ENCODE assay signal across 16 cellular contexts in genomic region chr22:41856484-41856883, GRCh38. TPM values are rescaled to one million over a fixed set of nuclear protein-coding genes. Genes with fewer than 3 reads are reported as not detected.
A peak's percentile ranks its signal among the peaks of the same experiment; 100 is the strongest.
DNase-seq lines count a peak whose midpoint lies in the region; ATAC-seq, FAIRE-seq and TF ChIP-seq lines count a peak whose summit lies in the region.
"Had no signal": no experiment of that assay in that cellular context is flagged by ENCODE, and none has a peak within 500 bp of the region (broad histone marks: within the 10 kb centered on the region; RNA-seq: fewer than 3 reads in every experiment).

No MANE protein-coding gene starts in this region.

- H3K9ac ChIP-seq in keratinocyte (ENCODE audit: control insufficient read depth, extremely low read depth, insufficient read depth, low read length): no peak overlapping the region

- H3K9me1 ChIP-seq in keratinocyte (ENCODE audit: control insufficient read depth, extremely low read depth, insufficient read depth, low read length): peaks cover 6% of the 10 kb centered on the region

- no peak for FAIRE-seq in keratinocyte (lab: Jason Lieb, UNC)
- FAIRE-seq: endometrium, G401.6, urothelium cell line had no signal

- DNase-seq in activated naive CD4-positive, alpha-beta T cell treated with anti-CD3 and anti-CD28 coated beads, Interleukin-2, amount 10 ng/mL, durations not matched to agents 7 days and 5 days: no peak
- no peak for DNase-seq in activated naive CD4-positive, alpha-beta T cell treated with Interleukin-2 at 50 U/mL for 16 hours
- DNase-seq in activated CD4-positive, alpha-beta memory T cell treated with anti-CD3 and anti-CD28 coated beads for 36 hours: no peak
- DNase-seq in keratinocyte (ENCODE audit: low read depth, low spot score): no peak
- DNase-seq in stomach: no peak
- no peak for DNase-seq in MV-4-11 (lab: John Stamatoyannopoulos, UW)
- no peak for DNase-seq in amygdala (lab: John Stamatoyannopoulos, UW)
- DNase-seq: activated CD4-positive, alpha-beta T cell treated with anti-CD3 and anti-CD28 coated beads, Interleukin-2, amount 50 U/mL, for 4 hours; AML-193; NCI-H510A had no signal

- peaks cover 41% of the 10 kb centered on the region for H3K4me1 ChIP-seq in keratinocyte (ENCODE audit: control insufficient read depth, extremely low read depth, insufficient read depth, low read length)
- peaks cover 4 to 49% (median 27%) of the 10 kb centered on the region in 4 donors for H3K4me1 ChIP-seq in stomach
- H3K4me1 ChIP-seq: ascending aorta had no signal

- no peaks in the 10 kb centered on the region for H3K9me3 ChIP-seq in keratinocyte (ENCODE audit: control insufficient read depth, low read depth, low read length)
- H3K9me3 ChIP-seq in stomach: no peaks in the 10 kb centered on the region
- H3K9me3 ChIP-seq: ascending aorta had no signal

- peaks cover 79% of the 10 kb centered on the region for H3K79me2 ChIP-seq in keratinocyte (ENCODE audit: control insufficient read depth, insufficient read depth, low read length)

- dilution Hi-C loops in keratinocyte (cut with MboI; ENCODE audit: extremely low pct_ligation_motif_present, low sequenced_read_pairs): no loop called here

- H3K4me2 ChIP-seq in keratinocyte (ENCODE audit: control insufficient read depth, extremely low read depth, insufficient read depth, low read depth, low read length): no peak overlapping the region

- H3K4me3 Mint-ChIP-seq in activated naive CD4-positive, alpha-beta T cell treated with anti-CD3 and anti-CD28 coated beads, Interleukin-2, amount 10 ng/mL, durations not matched to agents 7 days and 5 days: no peak overlapping the region
- no peak overlapping the region for H3K4me3 Mint-ChIP-seq in activated CD4-positive, alpha-beta memory T cell treated with anti-CD3 and anti-CD28 coated beads for 36 hours

- H3K27ac ChIP-seq in keratinocyte (ENCODE audit: control insufficient read depth, insufficient read depth, low read length) (peak overlapping the region; percentile 68), stomach (peak overlapping the region in 3 of 5 donors; percentile 11 to 48 (median 47))
- H3K27ac ChIP-seq: ascending aorta had no signal

- peaks cover 18% of the 10 kb centered on the region for H3K36me3 Mint-ChIP-seq in activated naive CD4-positive, alpha-beta T cell treated with anti-CD3 and anti-CD28 coated beads, Interleukin-2, amount 10 ng/mL, durations not matched to agents 7 days and 5 days
- H3K36me3 Mint-ChIP-seq in activated CD4-positive, alpha-beta memory T cell treated with anti-CD3 and anti-CD28 coated beads for 36 hours: peaks cover 10% of the 10 kb centered on the region

- no peaks in the 10 kb centered on the region for H3K27me3 ChIP-seq in keratinocyte (ENCODE audit: control insufficient read depth, extremely low read depth, insufficient read depth, low read length)
- no peaks in the 10 kb centered on the region for H3K27me3 ChIP-seq in stomach
- H3K27me3 ChIP-seq: ascending aorta had no signal

- no peak for ATAC-seq in GM21390 (IDR thresholded peaks at IDR 0.05; ENCODE audit: unreplicated experiment)

- POLR2A ChIA-PET in activated CD4-positive, alpha-beta memory T cell treated with anti-CD3 and anti-CD28 coated beads for 36 hours (lab: Charles Lee): interaction anchor here (1.4 to 6.5 kb wide), 5 partner anchors 15 to 84 kb away, joined by 6 to 66 read pairs (median 22); partner anchors contain the start of genes CCDC134 and SREBF2

- peak overlapping the region; percentile 89 for H3K27ac Mint-ChIP-seq in activated naive CD4-positive, alpha-beta T cell treated with anti-CD3 and anti-CD28 coated beads, Interleukin-2, amount 10 ng/mL, durations not matched to agents 7 days and 5 days
- H3K27ac Mint-ChIP-seq in activated CD4-positive, alpha-beta memory T cell treated with anti-CD3 and anti-CD28 coated beads for 36 hours: peak overlapping the region; percentile 87

- no peaks in the 10 kb centered on the region for H3K9me3 Mint-ChIP-seq in activated naive CD4-positive, alpha-beta T cell treated with anti-CD3 and anti-CD28 coated beads, Interleukin-2, amount 10 ng/mL, durations not matched to agents 7 days and 5 days
- H3K9me3 Mint-ChIP-seq in activated CD4-positive, alpha-beta memory T cell treated with anti-CD3 and anti-CD28 coated beads for 36 hours: no peaks in the 10 kb centered on the region

- H3K36me3 ChIP-seq in keratinocyte (ENCODE audit: control insufficient read depth in 2 of 2, extremely low read depth in 1 of 2, insufficient read depth in 2 of 2, low read length in 2 of 2) (peaks cover 0 to 4% of the 10 kb centered on the region in 2 experiments), stomach (peaks cover 0 to 5% (median under 1%) of the 10 kb centered on the region in 4 donors)
- H3K36me3 ChIP-seq: ascending aorta had no signal

- 36 to 55% (median 48%) methylated on average over 2 of the region's 2 CpGs for WGBS in stomach, 5 donors

- no peak for TF ChIP-seq EP300 in stomach (IDR thresholded peaks at IDR 0.05)

- intact Hi-C loops in activated CD4-positive, alpha-beta memory T cell treated with anti-CD3 and anti-CD28 coated beads for 36 hours (cut with micrococcal nuclease): loop anchor here (5.0 to 10.0 kb wide), 3 partner anchors 109 to 572 kb away; partner anchors contain the start of genes MEI1 and RANGAP1
- intact Hi-C loops in stomach (cut with DNase I; ENCODE audit: low total_unique reads): no loop called here

- CTCF ChIA-PET in activated naive CD4-positive, alpha-beta T cell treated with anti-CD3 and anti-CD28 coated beads, Interleukin-2, amount 10 ng/mL, durations not matched to agents 7 days and 5 days (lab: Charles Lee): interaction anchor here (0.8 to 3.0 kb wide), 11 partner anchors 11 to 193 kb away, joined by 3 to 24 read pairs (median 7); partner anchors contain the start of gene CCDC134
- CTCF ChIA-PET in activated CD4-positive, alpha-beta memory T cell treated with anti-CD3 and anti-CD28 coated beads for 36 hours (lab: Charles Lee): interaction anchor here (1.0 to 5.6 kb wide), 9 partner anchors 10 to 159 kb away, joined by 3 to 69 read pairs (median 9); partner anchors contain the start of gene SREBF2

- TF ChIP-seq POLR2A in stomach (IDR thresholded peaks at IDR 0.05): no peak

- H3K4me3 ChIP-seq in keratinocyte (ENCODE audit: control insufficient read depth in 2 of 3, extremely low read depth in 1 of 3, insufficient read depth in 2 of 3, low read depth in 1 of 3, low read length in 3 of 3): no peak overlapping the region
- H3K4me3 ChIP-seq in stomach: no peak overlapping the region
- H3K4me3 ChIP-seq: ascending aorta had no signal

- H2AFZ ChIP-seq in keratinocyte (ENCODE audit: control insufficient read depth, low read length): no peak overlapping the region

- H3K27me3 Mint-ChIP-seq in activated naive CD4-positive, alpha-beta T cell treated with anti-CD3 and anti-CD28 coated beads, Interleukin-2, amount 10 ng/mL, durations not matched to agents 7 days and 5 days: no peaks in the 10 kb centered on the region
- no peaks in the 10 kb centered on the region for H3K27me3 Mint-ChIP-seq in activated CD4-positive, alpha-beta memory T cell treated with anti-CD3 and anti-CD28 coated beads for 36 hours

- no peak for TF ChIP-seq CTCF in keratinocyte (optimal IDR thresholded peaks at IDR 0.05 in 1 of 3, IDR thresholded peaks at IDR 0.05 in 1 of 3, conservative IDR thresholded peaks at IDR 0.05 in 1 of 3; ENCODE audit: extremely low read depth in 1 of 3, insufficient read depth in 2 of 3, low read length in 3 of 3)
- TF ChIP-seq CTCF in stomach (IDR thresholded peaks at IDR 0.05): no peak

- H3K4me1 Mint-ChIP-seq in activated naive CD4-positive, alpha-beta T cell treated with anti-CD3 and anti-CD28 coated beads, Interleukin-2, amount 10 ng/mL, durations not matched to agents 7 days and 5 days: peaks cover 57% of the 10 kb centered on the region
- H3K4me1 Mint-ChIP-seq in activated CD4-positive, alpha-beta memory T cell treated with anti-CD3 and anti-CD28 coated beads for 36 hours (ENCODE audit: low read depth): peaks cover 76% of the 10 kb centered on the region

- H4K20me1 ChIP-seq in keratinocyte (ENCODE audit: control insufficient read depth, extremely low read depth, insufficient read depth, low read length): peaks cover 8% of the 10 kb centered on the region

RNA-seq across cellular contexts. Expression of gene SREBF2, which starts 23.6 kb away (rescaled TPM):
- total RNA-seq in activated CD4-positive, alpha-beta memory T cell treated with anti-CD3 and anti-CD28 coated beads for 36 hours: 100 to 1,000 TPM; 131 to 137 TPM
- polyA plus RNA-seq in keratinocyte (57.5 to 68.4 TPM (median 58.4 TPM) in 3 replicates), stomach (10 to 100 TPM; 12.2 to 48.7 (median 29.8) TPM)
- polyA plus RNA-seq in keratinocyte (2011; ENCODE audit: low read depth): 19.2 TPM
- polyA plus RNA-seq in keratinocyte (2011; cell fraction: cytosol; rRNA removed): 52.9 and 60.9 TPM in 2 replicates
- 147 and 198 TPM in 2 replicates for polyA plus RNA-seq in keratinocyte (2011; cell fraction: nucleus; rRNA removed)
- polyA plus RNA-seq in keratinocyte (2012; ENCODE audit: low replicate concordance): 66.7 and 92.1 TPM in 2 replicates
- polyA minus RNA-seq in keratinocyte: 107 to 195 TPM (median 126 TPM) in 3 replicates
- 85.4 TPM for polyA minus RNA-seq in keratinocyte (2011; cell fraction: cytosol; rRNA and poly(A)+ RNA removed)
- polyA minus RNA-seq in keratinocyte (2011; cell fraction: nucleus; rRNA and poly(A)+ RNA removed): 171 and 181 TPM in 2 replicates
- 100 to 1,000 TPM in 1 of 5 donors, 10 to 100 TPM in 4; 41.3 to 159 (median 91.7) TPM for total RNA-seq in stomach

RNA-seq across cellular contexts. Expression of gene CCDC134, which starts 56.0 kb away (rescaled TPM):
- 10 to 100 TPM; 16.1 to 17.6 TPM for total RNA-seq in activated CD4-positive, alpha-beta memory T cell treated with anti-CD3 and anti-CD28 coated beads for 36 hours
- 3.5 to 6.3 TPM (median 4.1 TPM) in 3 replicates for polyA plus RNA-seq in keratinocyte
- polyA plus RNA-seq in keratinocyte (2011; ENCODE audit: low read depth): 0.40 TPM
- 1.8 and 2.4 TPM in 2 replicates for polyA plus RNA-seq in keratinocyte (2011; cell fraction: cytosol; rRNA removed)
- polyA plus RNA-seq in keratinocyte (2011; cell fraction: nucleus; rRNA removed): 7.1 and 8.3 TPM in 2 replicates
- polyA plus RNA-seq in keratinocyte (2012; ENCODE audit: low replicate concordance): 0.59 and 5.2 TPM in 2 replicates
- polyA minus RNA-seq in keratinocyte: 9.2 to 15.3 TPM (median 9.9 TPM) in 3 replicates
- polyA minus RNA-seq in keratinocyte (2011; cell fraction: cytosol; rRNA and poly(A)+ RNA removed): 7.9 TPM
- polyA minus RNA-seq in keratinocyte (2011; cell fraction: nucleus; rRNA and poly(A)+ RNA removed): 8.3 and 8.9 TPM in 2 replicates
- 10 to 100 TPM in 2 of 5 donors, 1 to 10 TPM in 2, not detected in 1; 4.9 to 16.5 (median 12.1) TPM for total RNA-seq in stomach
- 1 to 10 TPM in 2 of 3 donors, not detected in 1; 1.6 to 2.5 TPM for polyA plus RNA-seq in stomach

RNA-seq across cellular contexts. Expression of gene SHISA8, which starts 58.4 kb away (rescaled TPM):
- total RNA-seq in activated CD4-positive, alpha-beta memory T cell treated with anti-CD3 and anti-CD28 coated beads for 36 hours: 1 to 10 TPM in 1 of 2 experiments, under 1 TPM in 1; 0.97 to 1.1 TPM
- polyA plus RNA-seq in keratinocyte (not detected in 3 replicates), stomach (under 1 TPM in 1 of 3 donors, not detected in 2; 0.15 TPM)
- polyA plus RNA-seq in keratinocyte (2011; ENCODE audit: low read depth): not detected
- polyA plus RNA-seq in keratinocyte (2011; cell fraction: cytosol; rRNA removed): not detected in 2 replicates
- polyA plus RNA-seq in keratinocyte (2011; cell fraction: nucleus; rRNA removed): not detected in 2 replicates
- polyA plus RNA-seq in keratinocyte (2012; ENCODE audit: low replicate concordance): not detected in 2 replicates
- polyA minus RNA-seq in keratinocyte: not detected in 3 replicates
- polyA minus RNA-seq in keratinocyte (2011; cell fraction: cytosol; rRNA and poly(A)+ RNA removed): not detected
- not detected in 2 replicates for polyA minus RNA-seq in keratinocyte (2011; cell fraction: nucleus; rRNA and poly(A)+ RNA removed)
- not detected for total RNA-seq in stomach
- total RNA-seq: ascending aorta, SK-MEL-5 had no signal
